Comparison of ENCODE assay signal across 15 cellular contexts in the genomic region with DNA sequence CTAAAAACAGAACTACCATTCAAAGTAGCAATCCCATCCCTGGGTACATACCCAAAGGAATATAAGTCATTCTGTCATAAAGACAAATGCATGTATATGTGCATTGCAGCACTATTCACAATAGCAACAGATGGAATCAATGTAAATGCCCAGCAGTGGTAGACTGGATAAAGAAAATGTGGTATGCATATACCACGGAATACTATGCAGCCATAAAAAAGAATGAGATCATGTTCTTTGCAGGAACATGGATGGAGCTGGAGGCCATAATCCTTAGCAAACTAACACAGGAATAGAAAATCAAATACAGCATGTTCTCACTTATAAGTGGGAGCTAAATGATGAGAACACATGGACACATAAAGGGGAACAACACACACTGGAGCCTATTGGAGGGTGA. TPM values are rescaled to one million over a fixed set of nuclear protein-coding genes. Genes with fewer than 3 reads are reported as not detected.
"Had no signal": no experiment of that assay in that cellular context is flagged by ENCODE, and none has a peak within 500 bp of the region (broad histone marks: within the 10 kb centered on the region; RNA-seq: fewer than 3 reads in every experiment).

No MANE protein-coding gene starts in this region.

RNA-seq across cellular contexts. Expression of gene SDR42E2, which starts 33.8 kb away (rescaled TPM):
- total RNA-seq: activated naive CD8-positive, alpha-beta T cell treated with anti-CD3 and anti-CD28 coated beads for 36 hours; activated T-cell treated with anti-CD3 and anti-CD28 coated beads, Interleukin-2, amount 50 U/mL, for 4 hours; activated T-helper 1 cell treated with anti-CD3 and anti-CD28 coated beads, Interleukin-12 subunit alpha, Interleukin-12 subunit beta, Interleukin-2, Interleukin-4 antibody, amounts not matched to agents 30 ng/mL and 10 ng/mL and 1 ng/mL, durations not matched to agents 14 hours and 24 hours and 36 hours; activated T-helper 17 cell treated with anti-CD3 and anti-CD28 coated beads, Interleukin-2, amount 50 U/mL, for 72 hours; adrenal gland; aorta; ascending aorta; astrocyte; bronchial epithelial cell; cardiac septum; cerebellum; chondrocyte had no signal
- polyA plus RNA-seq: adipose tissue, cardiac muscle cell had no signal

RNA-seq across cellular contexts. Expression of gene VWA3A, which starts 36.2 kb away (rescaled TPM):
- total RNA-seq: activated naive CD4-positive, alpha-beta T cell treated with anti-CD3 and anti-CD28 coated beads for 36 hours; activated T-helper 17 cell treated with anti-CD3 and anti-CD28 coated beads, Interleukin-2, amount 50 U/mL, for 72 hours; ascending aorta; astrocyte; cardiac septum; chondrocyte had no signal
